1 cellular context compared by ENCODE assay signal in the genomic region with DNA sequence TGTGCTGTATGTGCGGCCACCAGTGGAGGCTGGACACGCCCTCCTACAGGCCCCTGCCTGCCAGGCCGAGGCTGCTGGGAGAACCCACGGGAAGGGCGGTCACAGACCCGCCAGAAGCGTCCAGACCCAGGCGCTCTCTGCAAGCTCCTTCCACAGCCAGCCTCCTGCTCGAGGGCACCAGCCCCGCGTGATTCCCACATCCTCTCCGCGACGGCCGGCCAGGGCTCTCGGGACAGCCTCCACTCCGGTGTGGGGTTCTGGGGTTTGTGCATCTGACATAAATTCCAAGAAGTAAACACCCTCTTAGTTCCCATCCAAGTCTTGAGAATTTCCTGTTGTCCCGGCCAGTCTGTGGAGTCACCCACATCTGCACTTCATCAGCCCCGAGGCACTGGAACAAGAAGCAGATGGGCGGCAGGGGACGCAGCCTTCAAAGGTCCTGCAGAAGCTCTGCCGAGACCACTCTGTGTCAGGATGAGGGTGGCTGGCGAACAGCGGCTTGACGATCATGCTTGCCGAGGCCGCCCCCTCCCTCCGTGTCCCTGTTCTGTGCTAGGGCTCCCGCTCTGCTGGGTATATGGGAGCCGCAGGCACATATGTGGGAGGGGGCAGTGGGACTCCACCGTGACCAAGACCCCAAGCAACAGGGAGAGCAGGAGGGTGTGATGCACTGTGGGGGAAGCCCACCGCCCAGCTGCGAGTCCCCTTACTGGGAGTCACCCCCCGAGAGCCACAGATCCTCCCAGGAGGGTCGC.
TF ChIP-seq lines count a peak whose summit lies in the region.

No MANE protein-coding gene starts in this region.

TF ChIP-seq in endothelial cell of umbilical vein, 7 proteins besides CTCF, POLR2A, EP300 and RAD21:
- TF ChIP-seq JUN (IDR thresholded peaks at IDR 0.05; ENCODE audit: borderline replicate concordance, insufficient read depth, insufficient read length, low read depth) (no peak), GATA2 (IDR thresholded peaks at IDR 0.05; ENCODE audit: insufficient read depth, insufficient read length, low read depth, low read length) (no peak), MYC (IDR thresholded peaks at IDR 0.05; ENCODE audit: low read depth, low read length) (no peak), POLR2AphosphoS5 (IDR thresholded peaks at IDR 0.05; ENCODE audit: insufficient read depth, low read depth, low read length) (no peak), FOS (IDR thresholded peaks at IDR 0.05; ENCODE audit: borderline replicate concordance, insufficient read depth, low read length) (no peak), EZH2 (IDR thresholded peaks at IDR 0.05; ENCODE audit: borderline replicate concordance, low read depth, low read length, severe bottlenecking) (no peak)
- TF ChIP-seq, protein P1, sequence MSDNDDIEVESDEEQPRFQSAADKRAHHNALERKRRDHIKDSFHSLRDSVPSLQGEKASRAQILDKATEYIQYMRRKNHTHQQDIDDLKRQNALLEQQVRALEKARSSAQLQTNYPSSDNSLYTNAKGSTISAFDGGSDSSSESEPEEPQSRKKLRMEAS (IDR thresholded peaks at IDR 0.05; ENCODE audit: insufficient read depth, insufficient read length), result no peak
